Comparison of ENCODE assay signal across 9 cellular contexts in the genomic region with DNA sequence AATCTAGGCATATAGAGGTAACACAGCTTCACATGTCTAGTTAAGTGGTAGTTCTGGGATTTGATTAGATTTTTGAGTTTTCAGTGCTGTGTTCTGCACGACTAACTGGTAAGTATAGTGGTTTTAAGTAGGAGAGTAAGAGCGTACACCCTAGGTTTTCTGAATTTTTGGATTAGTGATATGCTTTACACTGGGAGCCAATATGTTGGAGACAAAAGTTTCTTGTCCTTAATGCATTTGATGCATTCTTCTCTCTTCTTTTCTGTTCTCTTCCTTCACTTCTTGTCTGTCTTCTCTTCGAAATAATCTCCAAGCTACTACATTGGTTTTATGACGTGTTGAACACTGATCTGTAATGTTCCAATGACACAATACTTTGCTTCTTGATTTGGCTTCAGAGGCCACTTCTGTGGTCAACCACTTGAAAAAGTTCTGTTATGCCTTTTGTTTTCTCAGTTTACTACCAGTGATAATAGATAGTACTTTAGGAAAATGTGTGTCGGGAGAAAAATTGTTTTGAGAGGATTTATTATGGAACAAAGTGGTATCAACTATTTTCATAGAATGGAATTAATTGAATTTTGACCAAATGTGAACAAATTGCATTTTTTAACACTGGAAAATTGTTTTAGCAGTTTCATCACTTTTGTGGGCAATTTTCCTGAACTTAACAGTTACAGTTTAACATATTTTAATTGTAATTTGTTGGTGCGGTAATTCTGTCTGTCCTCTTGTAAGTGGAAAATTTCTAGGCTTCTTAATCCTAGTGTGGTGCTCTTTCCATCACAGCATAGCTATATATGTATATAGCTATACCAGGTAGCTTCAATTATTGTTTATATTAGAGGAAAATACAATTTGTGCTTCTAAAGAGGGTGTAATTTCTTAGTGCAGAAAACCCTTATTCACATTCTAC. TPM values are rescaled to one million over a fixed set of nuclear protein-coding genes. Genes with fewer than 3 reads are reported as not detected.
DNase-seq lines count a peak whose midpoint lies in the region; ATAC-seq and TF ChIP-seq lines count a peak whose summit lies in the region.
"Had no signal": no experiment of that assay in that cellular context is flagged by ENCODE, and none has a peak within 500 bp of the region (broad histone marks: within the 10 kb centered on the region; RNA-seq: fewer than 3 reads in every experiment).

No MANE protein-coding gene starts in this region.

- H4K20me1 ChIP-seq in SU-DHL-6 (ENCODE audit: low read depth, low read length) = no peaks in the 10 kb centered on the region
- no peaks in the 10 kb centered on the region for H4K20me1 ChIP-seq in GM23248 (ENCODE audit: insufficient read depth)

- intact Hi-C loops in transverse colon (cut with DNase I; ENCODE audit: low total_unique reads) = loop anchor here (5.0 kb wide), 1 partner anchor 121 kb away; no protein-coding TSS in a partner anchor

- H3K4me1 ChIP-seq in transverse colon (peaks cover 9 to 45% (median 20%) of the 10 kb centered on the region in 4 donors), GM23248 (ENCODE audit: insufficient read depth) (peaks cover 9% of the 10 kb centered on the region; the same call in 1 of the 2 replicates)
- H3K4me1 ChIP-seq: testis had no signal

- no peaks in the 10 kb centered on the region for H3K9me3 Mint-ChIP-seq in activated T-cell treated with anti-CD3 and anti-CD28 coated beads, Interleukin-2, amount 50 U/mL, for 72 hours
- no peaks in the 10 kb centered on the region for H3K9me3 Mint-ChIP-seq in immature natural killer cell

- no peak for TF ChIP-seq EP300 in transverse colon (IDR thresholded peaks at IDR 0.05; ENCODE audit: low read depth)

- WGBS in transverse colon (ENCODE audit: low coverage in 1 of 2), 2 donors = 37 to 50% methylated on average over 6 of the region's 6 CpGs
- WGBS in GM23248 (ENCODE audit: low coverage in 1 of 2, low lambda C conversion rate in 2 of 2, missing lambda C conversion rate in 2 of 2), 2 experiments = 84 to 87% methylated on average over 6 of the region's 6 CpGs

- TF ChIP-seq CTCF in SU-DHL-6 (IDR thresholded peaks at IDR 0.05; ENCODE audit: insufficient read depth, low read length, poor library complexity, severe bottlenecking) (no peak), transverse colon (IDR thresholded peaks at IDR 0.05) (peak in 1 of 5 experiments; percentile 11)

- H3K27me3 ChIP-seq in SU-DHL-6 (ENCODE audit: low read length) = no peaks in the 10 kb centered on the region
- no peaks in the 10 kb centered on the region for H3K27me3 ChIP-seq in transverse colon
- H3K27me3 ChIP-seq in GM23248 (replicated peaks; ENCODE audit: insufficient read depth) = peaks cover 53% of the 10 kb centered on the region
- H3K27me3 ChIP-seq: testis had no signal

- H3K27ac ChIP-seq in SU-DHL-6 (ENCODE audit: low read depth, low read length) (no peak overlapping the region), transverse colon (peak overlapping the region; percentile 91 to 96 (median 92)), GM23248 (no peak overlapping the region)
- H3K27ac ChIP-seq: testis had no signal

- H3K36me3 ChIP-seq in SU-DHL-6 (ENCODE audit: low read length) = no peaks in the 10 kb centered on the region
- no peaks in the 10 kb centered on the region for H3K36me3 ChIP-seq in transverse colon
- no peaks in the 10 kb centered on the region for H3K36me3 ChIP-seq in GM23248 (ENCODE audit: low read depth)

- H3K9me2 ChIP-seq in SU-DHL-6 (replicated peaks; ENCODE audit: insufficient read depth, low read length) (no peaks in the 10 kb centered on the region), GM23248 (ENCODE audit: insufficient read depth) (no peaks in the 10 kb centered on the region)

- H3K4me2 ChIP-seq in SU-DHL-6 (ENCODE audit: low read depth, low read length, poor library complexity, severe bottlenecking) (peak overlapping the region; percentile 67), GM23248 (ENCODE audit: unreplicated experiment) (no peak overlapping the region)

- H3K27ac Mint-ChIP-seq in activated T-cell treated with anti-CD3 and anti-CD28 coated beads, Interleukin-2, amount 50 U/mL, for 72 hours = peak overlapping the region; percentile 48
- peak overlapping the region in 1 of 6 donors; percentile 22 for H3K27ac Mint-ChIP-seq in immature natural killer cell

- H3K79me2 ChIP-seq in SU-DHL-6 (ENCODE audit: insufficient read depth, low read length) = no peaks in the 10 kb centered on the region
- no peaks in the 10 kb centered on the region for H3K79me2 ChIP-seq in GM23248 (ENCODE audit: insufficient read depth)

- ATAC-seq in activated T-cell treated with anti-CD3 and anti-CD28 coated beads, Interleukin-2, amount 50 U/mL, for 72 hours (replicated peaks in 1 of 2) = peak; percentile 25 to 35
- no peak for ATAC-seq in GM19467 (IDR thresholded peaks at IDR 0.05; ENCODE audit: unreplicated experiment)

- H3K4me3 Mint-ChIP-seq in activated T-cell treated with anti-CD3 and anti-CD28 coated beads, Interleukin-2, amount 50 U/mL, for 72 hours = peak overlapping the region; percentile 87 to 89
- H3K4me3 Mint-ChIP-seq in immature natural killer cell = peak overlapping the region; percentile 63 to 95 (median 78)

- no peak for TF ChIP-seq POLR2A in transverse colon (IDR thresholded peaks at IDR 0.05)

- H3K4me3 ChIP-seq in SU-DHL-6 (ENCODE audit: insufficient read depth, low read length, poor library complexity, severe bottlenecking) (no peak overlapping the region), transverse colon (peak overlapping the region; percentile 2 to 88 (median 74)), GM23248 (no peak overlapping the region)

- H3K9ac ChIP-seq in SU-DHL-6 (ENCODE audit: low read length) (no peak overlapping the region), GM23248 (no peak overlapping the region)

- H3F3A ChIP-seq in SU-DHL-6 (ENCODE audit: insufficient read depth) (no peaks in the 10 kb centered on the region), GM23248 (ENCODE audit: insufficient read depth) (no peaks in the 10 kb centered on the region)

- H2AFZ ChIP-seq in SU-DHL-6 (ENCODE audit: low read depth, low read length, severe bottlenecking) (no peak overlapping the region), GM23248 (no peak overlapping the region)

- peaks cover 16 to 55% of the 10 kb centered on the region in 2 donors for H3K36me3 Mint-ChIP-seq in activated T-cell treated with anti-CD3 and anti-CD28 coated beads, Interleukin-2, amount 50 U/mL, for 72 hours (ENCODE audit: insufficient read depth in 2 of 2)
- H3K36me3 Mint-ChIP-seq in immature natural killer cell = peaks cover 0 to 8% (median 4%) of the 10 kb centered on the region in 3 donors

- in situ Hi-C loops in transverse colon (cut with MboI; ENCODE audit: low pct_ligation_motif_present in 1 of 4, low pct_unique_long_range_greater_than_20kb in 1 of 4, low sequenced_read_pairs in 3 of 4) (loop anchor here in 3 of 4 donors (10.0 to 25.0 kb wide), 5 partner anchors 91 to 249 kb away; a partner anchor contains a TSS), GM23248 (cut with MboI) (no loop called here)

- no peaks in the 10 kb centered on the region for H3K27me3 Mint-ChIP-seq in activated T-cell treated with anti-CD3 and anti-CD28 coated beads, Interleukin-2, amount 50 U/mL, for 72 hours (ENCODE audit: low read depth)
- H3K27me3 Mint-ChIP-seq in immature natural killer cell (ENCODE audit: low read depth in 3 of 3) = peaks cover 7 to 19% (median 9%) of the 10 kb centered on the region in 3 donors

- H3K9me3 ChIP-seq in SU-DHL-6 (ENCODE audit: insufficient read depth, low read length) (no peaks in the 10 kb centered on the region), transverse colon (no peaks in the 10 kb centered on the region), GM23248 (ENCODE audit: low read depth) (no peaks in the 10 kb centered on the region)
- H3K9me3 ChIP-seq: testis had no signal

- DNase-seq in activated T-cell treated with anti-CD3 and anti-CD28 coated beads, Interleukin-2, amount 50 U/mL, for 72 hours = peak in 1 of 2 donors; percentile 36
- no peak for DNase-seq in activated T-cell treated with anti-CD3 and anti-CD28 coated beads, Interleukin-2, amount 50 U/mL, for 1 hour
- DNase-seq in immature natural killer cell (peak in 2 of 3 donors; percentile 12 to 24), transverse colon (no peak), GM23248 (no peak), NCI-H2171 treated with DMSO at 0.1 percent for 48 hours (lab: John Stamatoyannopoulos, UW) (no peak)
- DNase-seq: testis had no signal

- peaks cover 45% of the 10 kb centered on the region for H3K4me1 Mint-ChIP-seq in activated T-cell treated with anti-CD3 and anti-CD28 coated beads, Interleukin-2, amount 50 U/mL, for 72 hours (ENCODE audit: low read depth)
- H3K4me1 Mint-ChIP-seq in immature natural killer cell = peaks cover 19 to 22% of the 10 kb centered on the region in 2 donors

RNA-seq across cellular contexts. Expression of a gene that starts 2.6 kb away (rescaled TPM):
- 10 to 100 TPM; 79.2 to 92.1 TPM for total RNA-seq in activated T-cell treated with anti-CD3 and anti-CD28 coated beads, Interleukin-2, amount 50 U/mL, for 72 hours
- polyA plus RNA-seq in immature natural killer cell = 1 to 10 TPM; 2.4 to 4.7 (median 2.6) TPM
- 10 to 100 TPM; 48.1 to 91.1 (median 66.1) TPM for total RNA-seq in transverse colon
- total RNA-seq in GM23248 (2014; rRNA removed; shearing (Covaris generic)) = not detected in 2 replicates
- polyA plus RNA-seq in GM23248 (2016; fragmentation: Nextera tagmentation; extraction: Ambion mirVana) = not detected in 2 replicates

Comparison
In these comparisons a context has a peak if more than half of its experiments do, and no peak if none do; other contexts are left out.
1. DNase-seq: peak in immature natural killer cell (2 of 3); none in activated T-cell treated with anti-CD3 and anti-CD28 coated beads, Interleukin-2, amount 50 U/mL, for 1 hour (single experiment), transverse colon (single experiment), GM23248 (single experiment) and NCI-H2171 treated with DMSO at 0.1 percent for 48 hours (single experiment).
2. H3K27ac ChIP-seq: peak in transverse colon (4 of 4); none in SU-DHL-6 (single experiment) and GM23248 (single experiment).
3. H3K4me3 ChIP-seq: peak in transverse colon (4 of 4); none in SU-DHL-6 (single experiment) and GM23248 (single experiment).
4. RNA of a gene that starts 2.6 kb away (total RNA-seq): 79.2 to 92.1 TPM in activated T-cell treated with anti-CD3 and anti-CD28 coated beads, Interleukin-2, amount 50 U/mL, for 72 hours and 48.1 to 91.1 TPM in transverse colon; not detected in GM23248; every median in the first group is over 10 times any median in the second.